1 cellular context compared by ENCODE assay signal in genomic region chr6:52423448-52423847, GRCh38.
TF ChIP-seq lines count a peak whose summit lies in the region.

No MANE protein-coding gene starts in this region.

TF ChIP-seq in GM12891, 5 proteins besides CTCF, POLR2A, EP300 and RAD21:
- TF ChIP-seq SPI1 (IDR thresholded peaks at IDR 0.05; ENCODE audit: low read depth, low read length) (no peak), POU2F2 (IDR thresholded peaks at IDR 0.05; ENCODE audit: low read depth, low read length) (no peak), POLR2AphosphoS5 (IDR thresholded peaks at IDR 0.05; ENCODE audit: low read depth, low read length) (no peak), TAF1 (IDR thresholded peaks at IDR 0.05; ENCODE audit: low read depth, low read length) (no peak), PAX5 (IDR thresholded peaks at IDR 0.05; ENCODE audit: insufficient read depth, low read length, severe bottlenecking) (no peak)
